In the genomic region with DNA sequence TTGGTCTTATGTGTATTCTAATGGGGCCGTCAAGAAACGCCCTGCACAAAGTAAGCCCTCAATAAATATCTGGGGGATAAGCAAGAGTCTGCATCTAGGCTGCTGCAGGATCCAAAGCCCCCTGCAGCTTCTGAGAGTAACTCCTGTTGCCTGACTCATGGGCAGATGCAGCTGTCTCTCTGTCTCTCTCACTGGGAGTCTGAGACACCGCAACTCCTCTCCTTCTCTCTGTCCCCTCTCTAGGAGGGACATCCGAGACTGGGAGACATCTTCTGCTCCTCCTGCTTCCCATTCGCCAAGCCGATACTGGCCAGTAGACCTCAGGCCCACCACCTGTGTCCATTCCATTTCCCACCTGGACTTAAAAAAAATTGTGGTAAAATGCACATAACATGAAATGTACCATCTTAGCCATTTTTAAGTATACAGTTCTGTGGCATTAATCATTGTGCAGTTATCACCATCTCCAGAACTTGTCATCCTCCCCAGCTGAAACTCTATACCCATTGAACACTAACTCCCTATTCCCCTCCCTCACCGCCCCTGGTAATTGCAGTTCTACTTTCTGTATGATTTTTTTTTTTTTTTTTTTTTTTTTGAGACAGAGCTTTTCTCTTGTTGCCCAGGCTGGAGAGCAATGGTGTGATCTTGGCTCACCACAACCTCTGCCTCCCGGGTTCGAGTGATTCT, we compare ENCODE assay signal across 1 cellular context.
TF ChIP-seq lines count a peak whose summit lies in the region.

No MANE protein-coding gene starts in this region.

TF ChIP-seq in WTC11, 78 proteins besides CTCF, POLR2A, EP300 and RAD21 (continued from another document):
- TF ChIP-seq PRDM15 (CRISPR knock-in tag; IDR thresholded peaks at IDR 0.05) (no peak), STAT6 (CRISPR knock-in tag; conservative IDR thresholded peaks at IDR 0.05; ENCODE audit: low read depth) (no peak), NR3C1 (CRISPR knock-in tag; conservative IDR thresholded peaks at IDR 0.05; ENCODE audit: low read depth) (no peak), TEAD4 (CRISPR knock-in tag; IDR thresholded peaks at IDR 0.05) (no peak), ZNF121 (CRISPR knock-in tag; IDR thresholded peaks at IDR 0.05) (no peak), JUN (CRISPR knock-in tag; IDR thresholded peaks at IDR 0.05) (no peak), ZNF219 (CRISPR knock-in tag; IDR thresholded peaks at IDR 0.05; ENCODE audit: borderline replicate concordance) (no peak), FOXK1 (CRISPR knock-in tag; IDR thresholded peaks at IDR 0.05) (no peak), EMX1 (CRISPR knock-in tag; IDR thresholded peaks at IDR 0.05) (no peak), NR2C2 (CRISPR knock-in tag; IDR thresholded peaks at IDR 0.05) (no peak), E2F1 (CRISPR knock-in tag; IDR thresholded peaks at IDR 0.05) (no peak)
TF ChIP-seq in WTC11: peak in this region for 0.
